10 cellular contexts compared by ENCODE assay signal in genomic region chr20:46031701-46032254, GRCh38. TPM values are rescaled to one million over a fixed set of nuclear protein-coding genes. Genes with fewer than 3 reads are reported as not detected.
DNase-seq lines count a peak whose midpoint lies in the region; ATAC-seq and TF ChIP-seq lines count a peak whose summit lies in the region.
"Had no signal": no experiment of that assay in that cellular context is flagged by ENCODE, and none has a peak within 500 bp of the region (broad histone marks: within the 10 kb centered on the region; RNA-seq: fewer than 3 reads in every experiment).

No MANE protein-coding gene starts in this region.

- POLR2A ChIA-PET in PC-3 (lab: Charles Lee; ENCODE audit: unreplicated experiment): interaction anchor here (0.6 kb wide), 1 partner anchor 1211 kb away, joined by 6 read pairs; no protein-coding TSS in a partner anchor

- H3K27ac ChIP-seq in ACC112 (ENCODE audit: low read depth, low read length) (no peak overlapping the region), PC-3 (ENCODE audit: low read length) (no peak overlapping the region)

- peak overlapping the region; percentile 57 for H3K4me2 ChIP-seq in PC-3 (ENCODE audit: low read length)

- no peaks in the 10 kb centered on the region for H4K20me1 ChIP-seq in PC-3 (ENCODE audit: low read length)

- peaks cover 99% of the 10 kb centered on the region for H3K27me3 ChIP-seq in ACC112 (ENCODE audit: insufficient read depth, low read length)
- H3K27me3 ChIP-seq in PC-3 (ENCODE audit: low read length): peaks cover 52% of the 10 kb centered on the region

- H3K4me3 ChIP-seq in ACC112 (ENCODE audit: low read depth, low read length): peak overlapping the region; percentile 53
- no peak overlapping the region for H3K4me3 ChIP-seq in PC-3 (ENCODE audit: low read length)
- peak overlapping the region; percentile 38 for H3K4me3 ChIP-seq in iPS-11a (ENCODE audit: low read depth, low read length)

- H3K36me3 ChIP-seq in ACC112 (ENCODE audit: insufficient read depth, low read length) (no peaks in the 10 kb centered on the region), PC-3 (ENCODE audit: low read depth, low read length) (no peaks in the 10 kb centered on the region)

- no peaks in the 10 kb centered on the region for H3K9me3 ChIP-seq in PC-3 (ENCODE audit: low read length)

- H3K9ac ChIP-seq in PC-3 (ENCODE audit: low read length): no peak overlapping the region

- CTCF ChIA-PET in PC-3 (lab: Charles Lee): no interaction called here

- H3K79me2 ChIP-seq in ACC112 (ENCODE audit: control insufficient read depth, insufficient read depth, low read length, unreplicated experiment) (no peaks in the 10 kb centered on the region), PC-3 (ENCODE audit: low read length) (no peaks in the 10 kb centered on the region)

- no TSS peak for BruUV-seq in PC-3 (replicated peaks; lab: Mats Ljungman, UMichigan)

- H3K9me2 ChIP-seq in PC-3 (replicated peaks; ENCODE audit: low read length): no peaks in the 10 kb centered on the region

- H3F3A ChIP-seq in PC-3 (ENCODE audit: low read length, unreplicated experiment): no peaks in the 10 kb centered on the region

- peak; percentile 67 for DNase-seq in NCI-H1092 (lab: John Stamatoyannopoulos, UW)
- peak; percentile 22 for DNase-seq in PC-3
- DNase-seq in LoVo (ENCODE audit: low spot score): no peak
- DNase-seq in activated CD4-positive, alpha-beta T cell treated with anti-CD3 and anti-CD28 coated beads, Interleukin-2, amount 50 U/mL, for 48 hours: no peak
- DNase-seq in activated CD4-positive, CD25-positive, alpha-beta regulatory T cell (lab: John Stamatoyannopoulos, UW): no peak
- DNase-seq: CD4-positive, alpha-beta T cell; left colon had no signal

- H2AFZ ChIP-seq in ACC112 (ENCODE audit: low read length, unreplicated experiment): no peak overlapping the region
- no peak overlapping the region for H2AFZ ChIP-seq in PC-3 (ENCODE audit: low read length)

- intact Hi-C loops in PC-3 (cut with micrococcal nuclease): no loop called here

- no peak; the same call in none of the 2 replicates for ATAC-seq in PC-3
- no peak for ATAC-seq in HG02840 (IDR thresholded peaks at IDR 0.05; ENCODE audit: low FRiP score, unreplicated experiment)
- ATAC-seq: left colon had no signal

- no peak for TF ChIP-seq CTCF in PC-3 (conservative IDR thresholded peaks at IDR 0.05; ENCODE audit: low read depth, low read length)

- H3K4me1 ChIP-seq in ACC112 (ENCODE audit: control insufficient read depth, insufficient read depth, low read length, unreplicated experiment) (no peaks in the 10 kb centered on the region), PC-3 (ENCODE audit: insufficient read depth, low read length) (no peaks in the 10 kb centered on the region)

RNA-seq across cellular contexts. Expression of gene SLC12A5, which starts 2.8 kb away (rescaled TPM):
- total RNA-seq in PC-3 (2014; rRNA removed): 2.4 TPM in 1 of 2 replicates, not detected in the other

RNA-seq across cellular contexts. Expression of gene MMP9, which starts 23.1 kb away (rescaled TPM):
- 0.77 and 1.0 TPM in 2 replicates for total RNA-seq in PC-3 (2014; rRNA removed)

RNA-seq across cellular contexts. Expression of gene NCOA5, which starts 58.0 kb away (rescaled TPM):
- 26.9 and 32.1 TPM in 2 replicates for total RNA-seq in PC-3 (2014; rRNA removed)

RNA-seq across cellular contexts. Expression of gene ZNF335, which starts 59.8 kb away (rescaled TPM):
- total RNA-seq in PC-3 (2014; rRNA removed): 32.2 and 36.9 TPM in 2 replicates

Comparison
In these comparisons a context has a peak if more than half of its experiments do, and no peak if none do; other contexts are left out.
1. DNase-seq: peak in NCI-H1092 (single experiment) and PC-3 (single experiment); none in LoVo (single experiment), activated CD4-positive, alpha-beta T cell treated with anti-CD3 and anti-CD28 coated beads, Interleukin-2, amount 50 U/mL, for 48 hours (0 of 2) and activated CD4-positive, CD25-positive, alpha-beta regulatory T cell (0 of 4).